In the genomic region with DNA sequence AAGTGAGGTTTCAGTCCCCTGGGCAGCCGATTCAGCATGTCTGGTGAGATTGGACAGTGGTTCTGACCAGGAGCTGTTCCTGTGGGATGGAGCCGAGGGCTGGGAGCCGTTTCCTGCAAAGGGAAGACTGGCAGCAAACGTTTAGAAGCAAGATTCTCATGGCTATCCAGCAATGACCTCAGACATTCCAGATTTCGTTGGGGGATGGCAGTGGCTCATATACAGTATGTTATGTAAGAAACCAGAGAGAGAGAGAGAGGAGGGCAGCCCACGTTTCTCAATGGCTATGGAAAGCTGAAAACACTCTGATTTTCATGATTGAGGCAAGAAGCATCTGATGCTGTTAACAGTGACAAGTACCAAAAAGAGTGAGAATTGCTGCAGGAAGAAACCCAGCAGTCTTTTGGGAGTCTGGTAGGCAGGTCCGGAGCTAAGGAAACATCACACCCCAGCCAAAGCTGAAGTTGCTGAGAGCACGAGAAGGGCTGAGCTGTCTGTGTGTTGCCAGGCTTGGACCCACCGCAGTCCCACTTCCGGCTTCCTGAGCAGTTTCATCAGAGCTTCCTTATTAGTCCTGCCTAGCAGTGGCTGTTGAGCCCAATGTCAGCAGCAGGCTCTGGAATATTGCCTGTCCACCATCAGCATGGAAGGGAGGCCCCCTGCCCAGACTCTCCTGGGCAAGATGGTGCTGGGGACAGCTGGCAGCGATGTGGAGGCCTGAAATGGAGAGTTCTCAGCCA, we compare ENCODE assay signal across 9 cellular contexts. TPM values are rescaled to one million over a fixed set of nuclear protein-coding genes. Genes with fewer than 3 reads are reported as not detected.
DNase-seq lines count a peak whose midpoint lies in the region; ATAC-seq and TF ChIP-seq lines count a peak whose summit lies in the region.
"Had no signal": no experiment of that assay in that cellular context is flagged by ENCODE, and none has a peak within 500 bp of the region (broad histone marks: within the 10 kb centered on the region; RNA-seq: fewer than 3 reads in every experiment).

No MANE protein-coding gene starts in this region.

- H3K4me3 ChIP-seq in HL-60 (replicated peaks; ENCODE audit: insufficient read depth, low read length): no peak overlapping the region
- peak overlapping the region; percentile 37 for H3K4me3 ChIP-seq in skeletal muscle satellite cell (ENCODE audit: low read length)
- H3K4me3 ChIP-seq: lung had no signal

- peak overlapping the region; percentile 45 for H3K9ac ChIP-seq in skeletal muscle satellite cell (ENCODE audit: low read depth, low read length)

- peak overlapping the region; percentile 36 for H3K27ac ChIP-seq in HL-60 (replicated peaks)

- intact Hi-C loops in Right ventricle myocardium inferior (cut with DNase I): no loop called here

- DNase-seq in HL-60 (ENCODE audit: low read depth in 1 of 2, low spot score in 1 of 2) (peak; percentile 85 to 88), Right ventricle myocardium inferior (ENCODE audit: missing footprints) (peak; percentile 77), DMS153 treated with DMSO at 0.1 percent for 48 hours (lab: John Stamatoyannopoulos, UW; ENCODE audit: unreplicated experiment) (no peak), NCI-H146 (lab: John Stamatoyannopoulos, UW) (no peak)
- DNase-seq in activated CD4-positive, alpha-beta T cell treated with anti-CD3 and anti-CD28 coated beads, Interleukin-2, amount 50 U/mL, for 48 hours: peak; percentile 15

- no peak for TF ChIP-seq CTCF in HL-60 (IDR thresholded peaks at IDR 0.05; ENCODE audit: insufficient read depth, low read length)

- peak overlapping the region; percentile 70 for H3K4me2 ChIP-seq in skeletal muscle satellite cell (ENCODE audit: low read length)

- H3K36me3 ChIP-seq in skeletal muscle satellite cell (ENCODE audit: insufficient read depth, low read length): no peaks in the 10 kb centered on the region

- peaks cover 36% of the 10 kb centered on the region for H3K4me1 ChIP-seq in skeletal muscle satellite cell (ENCODE audit: control insufficient read depth, insufficient read depth, low read length)

- H3K27me3 ChIP-seq in HL-60 (ENCODE audit: insufficient read depth, poor library complexity, severe bottlenecking): no peaks in the 10 kb centered on the region
- H3K27me3 ChIP-seq in skeletal muscle satellite cell (ENCODE audit: control insufficient read depth, insufficient read depth, low read length): no peaks in the 10 kb centered on the region

- no peaks in the 10 kb centered on the region for H3K9me3 ChIP-seq in skeletal muscle satellite cell (replicated peaks; ENCODE audit: low read length)

- ATAC-seq in Right ventricle myocardium inferior (peak; percentile 80), GM19467 (IDR thresholded peaks at IDR 0.05; ENCODE audit: unreplicated experiment) (no peak), HG02623 (IDR thresholded peaks at IDR 0.05; ENCODE audit: unreplicated experiment) (no peak)

RNA-seq across cellular contexts. Expression of gene VPS8, which starts 25.5 kb away (rescaled TPM):
- 46.1 TPM for total RNA-seq in Right ventricle myocardium inferior
- 33.9 and 36.2 TPM in 2 replicates for total RNA-seq in skeletal muscle satellite cell (2012; rRNA removed)

Comparison
In these comparisons a context has a peak if more than half of its experiments do, and no peak if none do; other contexts are left out.
1. DNase-seq: peak in HL-60 (2 of 2), activated CD4-positive, alpha-beta T cell treated with anti-CD3 and anti-CD28 coated beads, Interleukin-2, amount 50 U/mL, for 48 hours (2 of 2) and Right ventricle myocardium inferior (single experiment); none in DMS153 treated with DMSO at 0.1 percent for 48 hours (single experiment) and NCI-H146 (single experiment).